In genomic region chr10:128026620-128027281, GRCh38 we compare ENCODE assay signal across 15 cellular contexts.
DNase-seq lines count a peak whose midpoint lies in the region; ATAC-seq and TF ChIP-seq lines count a peak whose summit lies in the region.
"Had no signal": no experiment of that assay in that cellular context is flagged by ENCODE, and none has a peak within 500 bp of the region (broad histone marks: within the 10 kb centered on the region; RNA-seq: fewer than 3 reads in every experiment).

No MANE protein-coding gene starts in this region.

- no peaks in the 10 kb centered on the region for H3K9me3 Mint-ChIP-seq in activated CD8-positive, alpha-beta memory T cell treated with anti-CD3 and anti-CD28 coated beads, Interleukin-2, amount 10 ng/mL, durations not matched to agents 7 days and 5 days (ENCODE audit: low read depth)
- no peaks in the 10 kb centered on the region for H3K9me3 Mint-ChIP-seq in CD4-positive, alpha-beta memory T cell
- H3K9me3 Mint-ChIP-seq in memory B cell = no peaks in the 10 kb centered on the region
- H3K9me3 Mint-ChIP-seq: activated B cell treated with CpG ODN at 0.5 μM for 24 hours; CD8-positive, alpha-beta memory T cell; naive thymus-derived CD8-positive, alpha-beta T cell had no signal

- intact Hi-C loops in CD4-positive, alpha-beta memory T cell (cut with micrococcal nuclease) = no loop called here

- POLR2A ChIA-PET in CD4-positive, alpha-beta memory T cell (lab: Charles Lee; ENCODE audit: partially characterized antibody) = interaction anchor here (0.6 kb wide), 1 partner anchor 46 kb away, joined by 4 read pairs; no protein-coding TSS in a partner anchor

- peak; percentile 51 for DNase-seq in activated CD8-positive, alpha-beta memory T cell treated with anti-CD3 and anti-CD28 coated beads, Interleukin-2, amount 10 ng/mL, durations not matched to agents 7 days and 5 days
- DNase-seq in activated CD8-positive, alpha-beta memory T cell treated with anti-CD3 and anti-CD28 coated beads, Interleukin-2, amount 50 U/mL, for 4 hours = no peak
- DNase-seq in CD4-positive, alpha-beta memory T cell = no peak
- DNase-seq in WERI-Rb-1 (no peak), memory B cell (ENCODE audit: low spot score in 2 of 2) (no peak)
- DNase-seq: ACHN; activated B cell treated with CpG ODN at 0.5 μM for 24 hours; CD8-positive, alpha-beta memory T cell; naive thymus-derived CD8-positive, alpha-beta T cell; NCI-H1417 treated with DMSO at 0.1 percent for 48 hours; T-helper 1 cell had no signal

- no peaks in the 10 kb centered on the region for H3K36me3 ChIP-seq in CD4-positive, alpha-beta memory T cell (ENCODE audit: insufficient read depth, low read length)
- H3K36me3 ChIP-seq in WERI-Rb-1 = no peaks in the 10 kb centered on the region
- H3K36me3 ChIP-seq: prostate gland had no signal

- H3K4me1 ChIP-seq in CD4-positive, alpha-beta memory T cell (ENCODE audit: insufficient read depth, low read length) = no peaks in the 10 kb centered on the region
- H3K4me1 ChIP-seq: prostate gland had no signal

- H3K4me3 Mint-ChIP-seq in activated CD8-positive, alpha-beta memory T cell treated with anti-CD3 and anti-CD28 coated beads, Interleukin-2, amount 10 ng/mL, durations not matched to agents 7 days and 5 days = no peak overlapping the region
- no peak overlapping the region for H3K4me3 Mint-ChIP-seq in CD4-positive, alpha-beta memory T cell
- H3K4me3 Mint-ChIP-seq in memory B cell = no peak overlapping the region
- H3K4me3 Mint-ChIP-seq: activated B cell treated with CpG ODN at 0.5 μM for 24 hours; CD8-positive, alpha-beta memory T cell; naive thymus-derived CD8-positive, alpha-beta T cell had no signal

- H3K4me3 ChIP-seq in CD4-positive, alpha-beta memory T cell (ENCODE audit: low read length in 2 of 2) = no peak overlapping the region
- no peak overlapping the region for H3K4me3 ChIP-seq in WERI-Rb-1 (ENCODE audit: low read depth, low read length)
- H3K4me3 ChIP-seq: prostate gland had no signal

- CTCF ChIA-PET in activated CD8-positive, alpha-beta memory T cell treated with anti-CD3 and anti-CD28 coated beads, Interleukin-2, amount 10 ng/mL, durations not matched to agents 7 days and 5 days (lab: Charles Lee) = interaction anchor here (0.7 to 1.4 kb wide), 5 partner anchors 8 to 43 kb away, joined by 3 to 15 read pairs (median 3); no protein-coding TSS in a partner anchor
- CTCF ChIA-PET in CD4-positive, alpha-beta memory T cell (lab: Charles Lee; ENCODE audit: partially characterized antibody) = interaction anchor here (0.7 to 1.1 kb wide), 3 partner anchors 8 to 42 kb away, joined by 3 to 6 read pairs (median 5); no protein-coding TSS in a partner anchor

- no peaks in the 10 kb centered on the region for H3K36me3 Mint-ChIP-seq in activated CD8-positive, alpha-beta memory T cell treated with anti-CD3 and anti-CD28 coated beads, Interleukin-2, amount 10 ng/mL, durations not matched to agents 7 days and 5 days
- no peaks in the 10 kb centered on the region for H3K36me3 Mint-ChIP-seq in CD4-positive, alpha-beta memory T cell
- H3K36me3 Mint-ChIP-seq in memory B cell = no peaks in the 10 kb centered on the region
- H3K36me3 Mint-ChIP-seq: CD8-positive, alpha-beta memory T cell; naive thymus-derived CD8-positive, alpha-beta T cell had no signal

- ATAC-seq in activated CD8-positive, alpha-beta memory T cell treated with anti-CD3 and anti-CD28 coated beads, Interleukin-2, amount 10 ng/mL, durations not matched to agents 7 days and 5 days = no peak
- ATAC-seq in memory B cell (ENCODE audit: low read depth) = peak; percentile 39
- no peak for ATAC-seq in HG03378 (IDR thresholded peaks at IDR 0.05; ENCODE audit: unreplicated experiment)
- no peak for ATAC-seq in HG02885 (IDR thresholded peaks at IDR 0.05; ENCODE audit: poor library complexity, unreplicated experiment)
- no peak for ATAC-seq in GM19351 (IDR thresholded peaks at IDR 0.05; ENCODE audit: unreplicated experiment)
- ATAC-seq: naive thymus-derived CD8-positive, alpha-beta T cell had no signal

- H3K27me3 Mint-ChIP-seq in activated CD8-positive, alpha-beta memory T cell treated with anti-CD3 and anti-CD28 coated beads, Interleukin-2, amount 10 ng/mL, durations not matched to agents 7 days and 5 days = no peaks in the 10 kb centered on the region
- H3K27me3 Mint-ChIP-seq in CD4-positive, alpha-beta memory T cell = peaks cover 0 to 2% of the 10 kb centered on the region in 2 donors
- H3K27me3 Mint-ChIP-seq in memory B cell = peaks cover 2% of the 10 kb centered on the region
- H3K27me3 Mint-ChIP-seq: naive thymus-derived CD8-positive, alpha-beta T cell had no signal

- TF ChIP-seq CTCF in WERI-Rb-1 (IDR thresholded peaks at IDR 0.05; ENCODE audit: low read depth, low read length) = no peak

- no peaks in the 10 kb centered on the region for H3K27me3 ChIP-seq in CD4-positive, alpha-beta memory T cell (ENCODE audit: insufficient read depth, low read length)
- H3K27me3 ChIP-seq in WERI-Rb-1 (ENCODE audit: insufficient read depth, low read depth, severe bottlenecking) = no peaks in the 10 kb centered on the region

- no peaks in the 10 kb centered on the region for H3K9me3 ChIP-seq in CD4-positive, alpha-beta memory T cell (ENCODE audit: control insufficient read depth in 1 of 2, low read length in 2 of 2)
- no peaks in the 10 kb centered on the region for H3K9me3 ChIP-seq in WERI-Rb-1 (ENCODE audit: severe bottlenecking)
- H3K9me3 ChIP-seq: prostate gland had no signal

- H3K27ac ChIP-seq in CD4-positive, alpha-beta memory T cell (ENCODE audit: low read depth, low read length) = no peak overlapping the region
- H3K27ac ChIP-seq in WERI-Rb-1 = peak overlapping the region; percentile 62
- H3K27ac ChIP-seq: prostate gland had no signal

- H3K4me1 Mint-ChIP-seq in activated CD8-positive, alpha-beta memory T cell treated with anti-CD3 and anti-CD28 coated beads, Interleukin-2, amount 10 ng/mL, durations not matched to agents 7 days and 5 days = peaks cover 21% of the 10 kb centered on the region
- H3K4me1 Mint-ChIP-seq in CD4-positive, alpha-beta memory T cell = peaks cover 0 to 11% (median 2%) of the 10 kb centered on the region in 4 donors
- peaks cover 6% of the 10 kb centered on the region for H3K4me1 Mint-ChIP-seq in memory B cell

- H3K27ac Mint-ChIP-seq in activated CD8-positive, alpha-beta memory T cell treated with anti-CD3 and anti-CD28 coated beads, Interleukin-2, amount 10 ng/mL, durations not matched to agents 7 days and 5 days = no peak overlapping the region
- H3K27ac Mint-ChIP-seq in CD4-positive, alpha-beta memory T cell = peak overlapping the region in 4 of 7 donors; percentile 15 to 79 (median 60)
- no peak overlapping the region for H3K27ac Mint-ChIP-seq in memory B cell
- H3K27ac Mint-ChIP-seq: activated B cell treated with CpG ODN at 0.5 μM for 24 hours had no signal

Comparison
In these comparisons a context has a peak if more than half of its experiments do, and no peak if none do; other contexts are left out.
1. H3K27ac Mint-ChIP-seq: peak in CD4-positive, alpha-beta memory T cell (4 of 7); none in activated CD8-positive, alpha-beta memory T cell treated with anti-CD3 and anti-CD28 coated beads, Interleukin-2, amount 10 ng/mL, durations not matched to agents 7 days and 5 days (single experiment) and memory B cell (single experiment).